ENCODE assay signal across 1 cellular context in genomic region chr11:47354913-47355282, GRCh38.
TF ChIP-seq lines count a peak whose summit lies in the region.

No MANE protein-coding gene starts in this region.

TF ChIP-seq in H1, 55 proteins besides CTCF, POLR2A, EP300 and RAD21:
- no peak for TF ChIP-seq GABPA (IDR thresholded peaks at IDR 0.05; ENCODE audit: borderline replicate concordance, insufficient read depth, low read length)
- no peak for TF ChIP-seq JUN (IDR thresholded peaks at IDR 0.05; ENCODE audit: low read depth, low read length)
- no peak for TF ChIP-seq BACH1 (IDR thresholded peaks at IDR 0.05; ENCODE audit: low read length)
- no peak for TF ChIP-seq RFX5 (IDR thresholded peaks at IDR 0.05; ENCODE audit: borderline replicate concordance, low read depth, low read length)
- no peak for TF ChIP-seq MAX (IDR thresholded peaks at IDR 0.05)
- TF ChIP-seq SP4 (IDR thresholded peaks at IDR 0.05; ENCODE audit: low read length): no peak
